In the genomic region with DNA sequence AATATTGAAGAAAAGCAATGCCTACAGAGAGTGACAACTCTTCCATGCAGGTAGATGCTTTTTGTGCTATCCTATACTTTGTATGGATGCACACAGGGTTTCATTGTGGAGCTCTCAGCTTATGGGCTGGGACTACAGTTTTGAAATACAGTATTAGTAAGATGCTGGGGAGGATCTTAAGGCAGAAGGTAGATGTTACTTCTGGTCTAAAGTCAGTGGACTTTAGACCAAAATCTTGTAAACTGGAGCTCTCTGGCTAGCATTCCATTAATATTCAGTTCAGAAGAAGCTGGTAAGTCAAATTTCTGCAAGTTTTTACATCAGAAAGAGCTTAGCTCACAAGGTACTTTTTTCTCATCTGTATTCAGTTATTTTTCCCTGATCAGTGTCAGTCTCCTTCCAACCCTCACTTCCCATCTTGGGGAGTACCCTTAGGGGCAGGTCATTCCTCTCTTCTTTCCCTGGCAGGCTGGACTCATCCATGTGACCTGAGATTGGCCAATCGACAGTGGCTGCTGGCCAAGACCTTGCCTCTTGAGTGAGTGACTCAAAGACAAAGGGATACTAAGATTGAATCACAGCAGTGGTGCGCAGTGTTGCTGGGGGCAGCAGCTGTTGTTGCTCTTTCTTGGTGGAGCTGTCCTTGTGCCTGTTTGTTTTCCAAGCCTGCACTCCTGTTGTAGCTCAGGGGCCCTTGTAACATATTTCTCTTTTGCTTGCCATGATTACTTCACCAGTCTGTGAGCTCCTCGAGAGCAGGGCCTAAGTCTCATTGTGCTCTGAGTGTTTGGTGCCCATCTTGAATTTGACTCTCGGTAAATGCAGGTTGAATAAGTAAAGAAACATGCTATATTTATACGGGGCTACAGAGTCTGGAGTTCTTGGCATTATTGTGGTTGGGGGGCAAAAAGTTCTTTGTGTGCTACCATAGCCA, we compare ENCODE assay signal across 8 cellular contexts. TPM values are rescaled to one million over a fixed set of nuclear protein-coding genes. Genes with fewer than 3 reads are reported as not detected.
DNase-seq lines count a peak whose midpoint lies in the region; ATAC-seq and TF ChIP-seq lines count a peak whose summit lies in the region.

No MANE protein-coding gene starts in this region.

- H3K4me2 ChIP-seq in HCT116 (ENCODE audit: low read length) = peak overlapping the region; percentile 60
- H3K4me2 ChIP-seq in OCI-LY3 (ENCODE audit: low read length) = no peak overlapping the region

- TF ChIP-seq CTCF in HCT116 (IDR thresholded peaks at IDR 0.05 in 2 of 3, conservative IDR thresholded peaks at IDR 0.05 in 1 of 3; ENCODE audit: borderline replicate concordance in 1 of 3, insufficient read depth in 1 of 3, low read depth in 2 of 3, low read length in 2 of 3) = no peak
- no peak for TF ChIP-seq CTCF in OCI-LY3 (IDR thresholded peaks at IDR 0.05; ENCODE audit: low read depth, low read length)
- TF ChIP-seq CTCF in glutamatergic neuron (IDR thresholded peaks at IDR 0.05; ENCODE audit: partially characterized antibody, unreplicated experiment) = no peak
- no peak for TF ChIP-seq CTCF in upper lobe of left lung (IDR thresholded peaks at IDR 0.05)

- no peak overlapping the region for H3K27ac ChIP-seq in HCT116 (ENCODE audit: low read depth, low read length)
- no peak overlapping the region for H3K27ac ChIP-seq in OCI-LY3 (ENCODE audit: low read length)
- peak overlapping the region; percentile 89 to 98 (median 91) for H3K27ac ChIP-seq in upper lobe of left lung

- peaks cover 16 to 32% of the 10 kb centered on the region in 2 experiments for H3K4me1 ChIP-seq in HCT116 (ENCODE audit: control insufficient read depth in 1 of 2, insufficient read depth in 2 of 2, low read length in 2 of 2)
- H3K4me1 ChIP-seq in OCI-LY3 (ENCODE audit: low read length) = peaks cover 27% of the 10 kb centered on the region
- H3K4me1 ChIP-seq in upper lobe of left lung = peaks cover 57 to 66% (median 61%) of the 10 kb centered on the region in 4 donors

- H3K27me3 ChIP-seq in HCT116 (ENCODE audit: insufficient read depth, low read length) (no peaks in the 10 kb centered on the region), OCI-LY3 (ENCODE audit: low read depth, low read length) (no peaks in the 10 kb centered on the region), upper lobe of left lung (no peaks in the 10 kb centered on the region)

- H3K4me1 Mint-ChIP-seq in glutamatergic neuron (ENCODE audit: low read depth, unreplicated experiment) = peaks cover 24% of the 10 kb centered on the region

- BruUV-seq in HCT116 (replicated peaks; lab: Mats Ljungman, UMichigan) = no TSS peak

- H3K9me3 Mint-ChIP-seq in activated naive CD4-positive, alpha-beta T cell treated with anti-CD3 and anti-CD28 coated beads, Interleukin-2, amount 50 U/mL, for 72 hours = peaks cover 8 to 9% of the 10 kb centered on the region in 2 donors
- peaks cover 13% of the 10 kb centered on the region for H3K9me3 Mint-ChIP-seq in glutamatergic neuron (ENCODE audit: unreplicated experiment)

- intact Hi-C loops in HCT116 (cut with micrococcal nuclease) = no loop called here

- H3K27ac Mint-ChIP-seq in activated naive CD4-positive, alpha-beta T cell treated with anti-CD3 and anti-CD28 coated beads, Interleukin-2, amount 50 U/mL, for 72 hours = peak overlapping the region; percentile 90 to 92
- H3K27ac Mint-ChIP-seq in glutamatergic neuron (ENCODE audit: unreplicated experiment) = peak overlapping the region; percentile 99

- peak in 1 of 4 donors; percentile 77 for TF ChIP-seq EP300 in upper lobe of left lung (IDR thresholded peaks at IDR 0.05)

- H4K20me1 ChIP-seq in HCT116 (ENCODE audit: insufficient read depth) = no peaks in the 10 kb centered on the region
- peaks cover 7% of the 10 kb centered on the region for H4K20me1 ChIP-seq in OCI-LY3 (ENCODE audit: insufficient read depth, low read length)

- no peaks in the 10 kb centered on the region for H3K36me3 ChIP-seq in HCT116 (ENCODE audit: control insufficient read depth in 1 of 2, insufficient read depth in 2 of 2, low read length in 2 of 2)
- H3K36me3 ChIP-seq in OCI-LY3 (replicated peaks; ENCODE audit: low read depth, low read length) = peaks cover 2% of the 10 kb centered on the region
- no peaks in the 10 kb centered on the region for H3K36me3 ChIP-seq in upper lobe of left lung

- RAD21 ChIA-PET in HCT116 (lab: Charles Lee; ENCODE audit: low non-redundant PET in 1 of 2, low total read pairs in 2 of 2, uncharacterized antibody in 2 of 2, unreplicated experiment in 2 of 2) = no interaction called here

- DNase-seq in AML-193 (lab: John Stamatoyannopoulos, UW) = peak; percentile 36 to 55
- DNase-seq in HCT116 (ENCODE audit: low read depth, low spot score) = peak; percentile 77
- peak; percentile 52 to 82 for DNase-seq in activated naive CD4-positive, alpha-beta T cell treated with anti-CD3 and anti-CD28 coated beads, Interleukin-2, amount 50 U/mL, for 72 hours (ENCODE audit: low spot score in 2 of 2)
- peak; percentile 69 for DNase-seq in glutamatergic neuron
- DNase-seq in non-pigmented ciliary epithelial cell (ENCODE audit: low read depth) = peak; percentile 88
- peak in 1 of 2 donors; percentile 97 for DNase-seq in upper lobe of left lung
- DNase-seq in NCI-H1694 treated with DMSO at 0.1 percent for 48 hours (lab: John Stamatoyannopoulos, UW) = no peak

- H2AFZ ChIP-seq in HCT116 (ENCODE audit: low read depth, low read length, poor library complexity, severe bottlenecking) = peak overlapping the region; percentile 73
- H2AFZ ChIP-seq in OCI-LY3 (ENCODE audit: low read depth, low read length) = peak overlapping the region; percentile 90; the same call in 1 of the 2 replicates

- H3K79me2 ChIP-seq in HCT116 (ENCODE audit: insufficient read depth, low read length) (peaks cover 18% of the 10 kb centered on the region), OCI-LY3 (ENCODE audit: low read length) (peaks cover 18% of the 10 kb centered on the region)

- ATAC-seq in HCT116 = peak; percentile 44
- peak; percentile 13 to 56 for ATAC-seq in activated naive CD4-positive, alpha-beta T cell treated with anti-CD3 and anti-CD28 coated beads, Interleukin-2, amount 50 U/mL, for 72 hours
- ATAC-seq in upper lobe of left lung (ENCODE audit: low FRiP score in 2 of 2) = peak; percentile 81 to 84

- no peak overlapping the region for H3K4me3 ChIP-seq in HCT116 (replicated peaks in 1 of 2; ENCODE audit: low read depth in 1 of 2, low read length in 2 of 2)
- no peak overlapping the region for H3K4me3 ChIP-seq in OCI-LY3 (ENCODE audit: low read length)
- no peak overlapping the region for H3K4me3 ChIP-seq in upper lobe of left lung

- no peaks in the 10 kb centered on the region for H3K9me3 ChIP-seq in HCT116 (ENCODE audit: control insufficient read depth in 1 of 2, insufficient read depth in 1 of 2, low read depth in 1 of 2, low read length in 2 of 2)
- no peaks in the 10 kb centered on the region for H3K9me3 ChIP-seq in OCI-LY3 (ENCODE audit: insufficient read depth, low read length)
- no peaks in the 10 kb centered on the region for H3K9me3 ChIP-seq in upper lobe of left lung

- H3K9ac ChIP-seq in HCT116 (ENCODE audit: low read length) (peak overlapping the region; percentile 41), OCI-LY3 (ENCODE audit: low read length) (no peak overlapping the region)

- H3K9me2 ChIP-seq in HCT116 (ENCODE audit: insufficient read depth) = no peaks in the 10 kb centered on the region

- CTCF ChIA-PET in HCT116 (lab: Charles Lee) = no interaction called here

- H3K27me3 Mint-ChIP-seq in glutamatergic neuron (ENCODE audit: unreplicated experiment) = peaks cover 5% of the 10 kb centered on the region

- TF ChIP-seq POLR2A in HCT116 (IDR thresholded peaks at IDR 0.05; ENCODE audit: borderline replicate concordance, extremely low read depth, insufficient read depth, insufficient read length) (peak; percentile 88), upper lobe of left lung (IDR thresholded peaks at IDR 0.05) (peak in 3 of 4 donors; percentile 72 to 87 (median 82))

- 34 to 42% methylated on average over 5 of the region's 5 CpGs for WGBS in upper lobe of left lung, 2 donors

- peak overlapping the region; percentile 18 for H3K4me3 Mint-ChIP-seq in glutamatergic neuron (ENCODE audit: unreplicated experiment)

- peaks cover 25% of the 10 kb centered on the region in 2 donors for H3K36me3 Mint-ChIP-seq in activated naive CD4-positive, alpha-beta T cell treated with anti-CD3 and anti-CD28 coated beads, Interleukin-2, amount 50 U/mL, for 72 hours
- H3K36me3 Mint-ChIP-seq in glutamatergic neuron (ENCODE audit: unreplicated experiment) = peaks cover 6% of the 10 kb centered on the region

- TF ChIP-seq RAD21 in HCT116 (IDR thresholded peaks at IDR 0.05; ENCODE audit: low read depth) = no peak

- POLR2A ChIA-PET in HCT116 (lab: Charles Lee) = interaction anchor here (0.7 to 5.0 kb wide), 2 partner anchors 26 to 115 kb away, joined by 3 to 58 read pairs; a partner anchor contains a TSS

TF ChIP-seq in HCT116, 20 proteins besides CTCF, POLR2A, EP300 and RAD21:
- no peak for TF ChIP-seq EGR1 (IDR thresholded peaks at IDR 0.05; ENCODE audit: low read depth)
- TF ChIP-seq SRF (IDR thresholded peaks at IDR 0.05; ENCODE audit: low read depth) = no peak
- peak; percentile 67 for TF ChIP-seq POLR2AphosphoS5 (IDR thresholded peaks at IDR 0.05; ENCODE audit: low read depth, low read length)
- TF ChIP-seq, protein P1, sequence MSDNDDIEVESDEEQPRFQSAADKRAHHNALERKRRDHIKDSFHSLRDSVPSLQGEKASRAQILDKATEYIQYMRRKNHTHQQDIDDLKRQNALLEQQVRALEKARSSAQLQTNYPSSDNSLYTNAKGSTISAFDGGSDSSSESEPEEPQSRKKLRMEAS (IDR thresholded peaks at IDR 0.05) = no peak
- TF ChIP-seq YY1 (IDR thresholded peaks at IDR 0.05; ENCODE audit: extremely low read depth, insufficient replicate concordance, low read depth, low read length) = peak; percentile 21
- peak; percentile 83 for TF ChIP-seq CEBPB (IDR thresholded peaks at IDR 0.05; ENCODE audit: low read depth)

RNA-seq across cellular contexts. Expression of a gene that starts 2.8 kb away (rescaled TPM):
- 40.8 TPM for total RNA-seq in HCT116 (2021; ENCODE audit: unreplicated experiment)
- polyA plus RNA-seq in HCT116 (2012) = 15.8 and 22.0 TPM in 2 replicates
- 10 to 100 TPM; 58.5 to 71.4 TPM for total RNA-seq in activated naive CD4-positive, alpha-beta T cell treated with anti-CD3 and anti-CD28 coated beads, Interleukin-2, amount 50 U/mL, for 72 hours
- 76.1 TPM for total RNA-seq in glutamatergic neuron (ENCODE audit: unreplicated experiment)
- 10 to 100 TPM; 29.9 to 65.9 (median 42.5) TPM for total RNA-seq in upper lobe of left lung

RNA-seq across cellular contexts. Expression of a gene that starts 26.9 kb away (rescaled TPM):
- 234 TPM for total RNA-seq in HCT116 (2021; ENCODE audit: unreplicated experiment)
- polyA plus RNA-seq in HCT116 (2012) = 186 and 203 TPM in 2 replicates
- 100 to 1,000 TPM; 343 to 380 TPM for total RNA-seq in activated naive CD4-positive, alpha-beta T cell treated with anti-CD3 and anti-CD28 coated beads, Interleukin-2, amount 50 U/mL, for 72 hours
- total RNA-seq in glutamatergic neuron (ENCODE audit: unreplicated experiment) = 358 TPM
- 100 to 1,000 TPM; 220 to 925 (median 266) TPM for total RNA-seq in upper lobe of left lung

Comparison
In these comparisons a context has a peak if more than half of its experiments do, and no peak if none do; other contexts are left out.
1. H3K27ac ChIP-seq: peak in upper lobe of left lung (4 of 4); none in HCT116 (single experiment) and OCI-LY3 (single experiment).
2. Peak in every context shown above with its lines, with median percentiles within 50 percentile points of each other: ATAC-seq.